In the genomic region with DNA sequence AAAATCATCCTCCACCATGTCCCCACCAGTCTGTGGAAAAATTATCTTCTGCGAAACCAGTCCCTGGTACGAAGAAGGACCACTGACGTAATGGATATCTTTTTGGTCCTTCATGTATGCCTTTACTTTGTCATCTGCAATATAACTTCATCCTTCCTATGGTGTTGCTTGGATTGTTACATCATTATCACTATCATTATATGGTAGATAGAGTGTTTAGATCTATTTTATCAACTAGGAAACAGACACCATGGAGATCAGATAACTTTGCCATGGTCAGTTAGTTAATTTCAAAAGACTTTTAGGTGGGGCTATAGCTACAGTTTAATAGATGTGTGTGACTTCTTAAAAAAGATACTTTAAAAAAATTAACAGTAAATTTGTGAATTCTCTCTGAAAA, we compare ENCODE assay signal across 1 cellular context.
TF ChIP-seq lines count a peak whose summit lies in the region.

No MANE protein-coding gene starts in this region.

TF ChIP-seq in HepG2, 621 proteins besides CTCF, POLR2A, EP300 and RAD21:
- TF ChIP-seq ZNF337 (CRISPR knock-in tag; IDR thresholded peaks at IDR 0.05; ENCODE audit: borderline replicate concordance, low read depth) (no peak), STAG1 (CRISPR knock-in tag; IDR thresholded peaks at IDR 0.05) (no peak), RBM22 (optimal IDR thresholded peaks at IDR 0.05; ENCODE audit: low read length) (peak; percentile 4), KLF9 (CRISPR knock-in tag; IDR thresholded peaks at IDR 0.05; ENCODE audit: low read depth) (no peak), U2AF2 (IDR thresholded peaks at IDR 0.05; ENCODE audit: low read depth, low read length) (no peak), SNRNP70 (IDR thresholded peaks at IDR 0.05; ENCODE audit: low read depth, low read length) (no peak), FOSL2 (CRISPR knock-in tag; IDR thresholded peaks at IDR 0.05) (no peak)
